ENCODE assay signal across 8 cellular contexts in the genomic region with DNA sequence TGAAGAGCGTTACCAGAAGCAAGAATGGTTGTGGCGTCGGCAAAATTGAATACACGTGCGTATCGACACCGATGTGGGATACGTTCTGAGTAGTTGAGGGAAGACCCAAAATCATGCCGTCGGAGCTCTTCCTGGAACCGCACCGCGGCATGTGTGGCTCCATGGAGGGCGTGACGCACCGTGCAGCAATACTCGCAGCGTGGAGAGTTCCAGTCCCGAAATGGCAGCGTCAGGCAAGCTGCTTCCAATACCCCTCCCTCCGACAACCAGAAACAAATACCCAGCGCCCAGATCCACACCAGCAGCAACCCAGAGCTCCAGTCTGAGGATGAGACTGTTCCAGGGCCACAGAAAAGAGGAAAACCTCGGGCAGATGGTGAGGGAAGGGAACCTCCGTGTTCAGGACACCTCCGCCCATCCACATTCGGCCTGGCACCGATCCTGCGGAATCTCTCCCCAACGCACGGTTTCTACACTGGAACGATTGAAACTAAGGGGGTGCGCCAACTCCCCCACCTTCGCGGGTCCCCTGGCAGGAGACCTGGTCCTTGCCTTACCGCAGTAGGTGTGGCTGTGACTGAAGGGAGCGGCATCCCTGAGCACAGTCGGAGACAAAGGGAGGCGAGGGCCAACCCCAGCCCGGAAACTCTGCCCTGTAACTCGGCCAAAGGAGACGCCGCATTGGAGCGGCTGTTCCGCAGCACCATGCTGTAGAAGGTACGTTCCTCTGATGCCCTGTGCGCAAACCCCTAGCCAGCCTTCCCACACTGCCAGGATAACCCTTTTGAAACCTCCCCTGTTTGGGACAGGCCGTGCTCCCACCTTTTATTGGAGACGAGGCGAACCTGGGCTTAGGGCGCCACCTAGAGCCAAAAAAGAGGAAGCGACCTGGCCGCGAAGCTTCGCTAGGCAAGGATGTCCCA. TPM values are rescaled to one million over a fixed set of nuclear protein-coding genes. Genes with fewer than 3 reads are reported as not detected.
A peak's percentile ranks its signal among the peaks of the same experiment; 100 is the strongest.
DNase-seq lines count a peak whose midpoint lies in the region; ATAC-seq and TF ChIP-seq lines count a peak whose summit lies in the region.

No MANE protein-coding gene starts in this region.

- WGBS in aorta, 2 donors, result 10 to 14% methylated on average over 54 of the region's 54 CpGs

- no peaks in the 10 kb centered on the region for H3K27me3 ChIP-seq in BE2C
- H3K27me3 ChIP-seq in aorta (ENCODE audit: control insufficient read depth in 1 of 2, insufficient read depth in 2 of 2, low read length in 1 of 2), result no peaks in the 10 kb centered on the region

- H3K27ac ChIP-seq in aorta (ENCODE audit: low read depth in 1 of 2, low read length in 2 of 2), result no peak overlapping the region

- no peaks in the 10 kb centered on the region for H3K9me3 ChIP-seq in BE2C
- no peaks in the 10 kb centered on the region for H3K9me3 ChIP-seq in aorta (ENCODE audit: control insufficient read depth, low read length)

- ATAC-seq in GM18909 (IDR thresholded peaks at IDR 0.05; ENCODE audit: poor library complexity, unreplicated experiment) (peak; percentile 66), omental fat pad (ENCODE audit: low FRiP score) (peak; percentile 65), aorta (ENCODE audit: low FRiP score) (peak; percentile 75)

- H3K4me3 ChIP-seq in BE2C (ENCODE audit: low read depth, low read length), result no peak overlapping the region
- peak overlapping the region in 1 of 2 donors; percentile 21 for H3K4me3 ChIP-seq in aorta (ENCODE audit: low read length in 2 of 2)

- no peak for DNase-seq in BE2C
- DNase-seq in NOMO-1 treated with dmso at 0.1 percent for 144 hours (lab: John Stamatoyannopoulos, UW; ENCODE audit: unreplicated experiment), result peak; percentile 23
- peak; percentile 47 for DNase-seq in activated naive CD4-positive, alpha-beta T cell treated with Interleukin-2 at 50 U/mL for 16 hours
- DNase-seq in globus pallidus (ENCODE audit: low spot score), result peak; percentile 53
- DNase-seq in omental fat pad (ENCODE audit: low spot score), result no peak
- DNase-seq in aorta, result peak; percentile 67 to 84
- DNase-seq in SHP77 treated with DMSO at 0.1 percent for 48 hours (lab: John Stamatoyannopoulos, UW), result no peak

- H3K36me3 ChIP-seq in BE2C (no peaks in the 10 kb centered on the region), aorta (ENCODE audit: control insufficient read depth in 1 of 2, insufficient read depth in 2 of 2, low read length in 1 of 2) (no peaks in the 10 kb centered on the region)

- peak; percentile 49 for TF ChIP-seq CTCF in BE2C (IDR thresholded peaks at IDR 0.05; ENCODE audit: low read depth, low read length)
- TF ChIP-seq CTCF in omental fat pad (IDR thresholded peaks at IDR 0.05), result peak in 1 of 3 donors; percentile 69

- H3K4me1 ChIP-seq in BE2C (no peaks in the 10 kb centered on the region), aorta (ENCODE audit: control insufficient read depth in 1 of 2, insufficient read depth in 2 of 2, low read length in 2 of 2) (no peaks in the 10 kb centered on the region)

- intact Hi-C loops in aorta (cut with DNase I), result loop anchor here (1.0 to 5.0 kb wide), 5 partner anchors 181 to 571 kb away; no protein-coding TSS in a partner anchor

RNA-seq across cellular contexts. Expression of gene DBX1, which starts 28.3 kb away (rescaled TPM):
- polyA plus RNA-seq in BE2C (2012; ENCODE audit: insufficient read depth, insufficient read length, low read depth), result not detected
- total RNA-seq in omental fat pad (not detected), aorta (not detected)
- not detected for polyA plus RNA-seq in aorta

Comparison
In these comparisons a context has a peak if more than half of its experiments do, and no peak if none do; other contexts are left out.
1. DNase-seq: peak in NOMO-1 treated with dmso at 0.1 percent for 144 hours (single experiment), activated naive CD4-positive, alpha-beta T cell treated with Interleukin-2 at 50 U/mL for 16 hours (single experiment), globus pallidus (single experiment) and aorta (2 of 2); none in BE2C (single experiment), omental fat pad (single experiment) and SHP77 treated with DMSO at 0.1 percent for 48 hours (single experiment).
2. Peak in every context shown above with its lines, with median percentiles within 50 percentile points of each other: ATAC-seq.